ENCODE assay signal across 12 cellular contexts in genomic region chrX:151902813-151903591, GRCh38. TPM values are rescaled to one million over a fixed set of nuclear protein-coding genes. Genes with fewer than 3 reads are reported as not detected.
DNase-seq lines count a peak whose midpoint lies in the region; ATAC-seq, FAIRE-seq and TF ChIP-seq lines count a peak whose summit lies in the region.
"Had no signal": no experiment of that assay in that cellular context is flagged by ENCODE, and none has a peak within 500 bp of the region (broad histone marks: within the 10 kb centered on the region; RNA-seq: fewer than 3 reads in every experiment).

No MANE protein-coding gene starts in this region.

- H3K4me3 ChIP-seq in upper lobe of left lung, result no peak overlapping the region

- H3K27ac ChIP-seq in upper lobe of left lung (peak overlapping the region in 1 of 4 donors; percentile 6), caudate nucleus (ENCODE audit: low read depth, low read length) (no peak overlapping the region)

- CTCF ChIA-PET in MCF 10A (lab: Yijun Ruan, JAX), result interaction anchor here (0.6 kb wide), 1 partner anchor 304 kb away, joined by 3 read pairs; no protein-coding TSS in a partner anchor

- no peaks in the 10 kb centered on the region for H3K27me3 ChIP-seq in upper lobe of left lung

- no peaks in the 10 kb centered on the region for H3K36me3 Mint-ChIP-seq in MCF 10A (ENCODE audit: insufficient read depth, unreplicated experiment)
- no peaks in the 10 kb centered on the region for H3K36me3 Mint-ChIP-seq in T-helper 17 cell (ENCODE audit: low read depth)
- H3K36me3 Mint-ChIP-seq: activated naive CD4-positive, alpha-beta T cell treated with anti-CD3 and anti-CD28 coated beads, Interleukin-2, amount 50 U/mL, for 24 hours had no signal

- H3K9me3 ChIP-seq in upper lobe of left lung, result no peaks in the 10 kb centered on the region
- H3K9me3 ChIP-seq in T-helper 17 cell (ENCODE audit: control insufficient read depth, low read length, poor library complexity, severe bottlenecking), result no peaks in the 10 kb centered on the region

- H3K9me3 Mint-ChIP-seq in MCF 10A (ENCODE audit: unreplicated experiment), result no peaks in the 10 kb centered on the region
- H3K9me3 Mint-ChIP-seq: activated naive CD4-positive, alpha-beta T cell treated with anti-CD3 and anti-CD28 coated beads, Interleukin-2, amount 50 U/mL, for 24 hours had no signal

- no peak for FAIRE-seq in HTR-8/SVneo (lab: Jason Lieb, UNC)

- 57 to 69% methylated on average over 4 to 6 of the region's 6 CpGs for WGBS in upper lobe of left lung, 2 donors

- TF ChIP-seq CTCF in MCF 10A (IDR thresholded peaks at IDR 0.05; ENCODE audit: unreplicated experiment) (no peak), upper lobe of left lung (IDR thresholded peaks at IDR 0.05) (no peak)

- H3K27me3 Mint-ChIP-seq in MCF 10A (ENCODE audit: insufficient read depth, unreplicated experiment) (no peaks in the 10 kb centered on the region), T-helper 17 cell (no peaks in the 10 kb centered on the region)
- H3K27me3 Mint-ChIP-seq: activated naive CD4-positive, alpha-beta T cell treated with anti-CD3 and anti-CD28 coated beads, Interleukin-2, amount 50 U/mL, for 24 hours had no signal

- POLR2A ChIA-PET in MCF 10A (lab: Yijun Ruan, JAX), result interaction anchor here (0.6 to 1.5 kb wide), 2 partner anchors 32 to 64 kb away, joined by 4 to 6 read pairs; no protein-coding TSS in a partner anchor

- H3K36me3 ChIP-seq in upper lobe of left lung, result no peaks in the 10 kb centered on the region

- H3K4me3 Mint-ChIP-seq in MCF 10A (ENCODE audit: unreplicated experiment), result no peak overlapping the region
- H3K4me3 Mint-ChIP-seq in T-helper 17 cell, result no peak overlapping the region
- H3K4me3 Mint-ChIP-seq: activated naive CD4-positive, alpha-beta T cell treated with anti-CD3 and anti-CD28 coated beads, Interleukin-2, amount 50 U/mL, for 24 hours had no signal

- no peak for TF ChIP-seq EP300 in upper lobe of left lung (IDR thresholded peaks at IDR 0.05)

- DNase-seq in HTR-8/SVneo (ENCODE audit: insufficient read length, low spot score) (peak; percentile 33), MCF 10A (ENCODE audit: unreplicated experiment) (peak; percentile 88), left colon (peak in 1 of 2 donors; percentile 52), upper lobe of left lung (no peak), caudate nucleus (lab: John Stamatoyannopoulos, UW) (no peak), T-helper 17 cell (no peak), NCI-H128 (lab: John Stamatoyannopoulos, UW; ENCODE audit: unreplicated experiment) (no peak)
- DNase-seq: NCI-H1694; stimulated activated CD4-positive, alpha-beta T cell treated with anti-CD3 and anti-CD28 coated beads, Interleukin-1b, Interleukin-23, amount 100 ng/mL, for 48 hours had no signal

- H3K4me1 Mint-ChIP-seq in MCF 10A (ENCODE audit: insufficient read depth, unreplicated experiment) (peaks cover 6% of the 10 kb centered on the region), T-helper 17 cell (no peaks in the 10 kb centered on the region)
- H3K4me1 Mint-ChIP-seq: activated naive CD4-positive, alpha-beta T cell treated with anti-CD3 and anti-CD28 coated beads, Interleukin-2, amount 50 U/mL, for 24 hours had no signal

- intact Hi-C loops in MCF 10A (cut with micrococcal nuclease) (no loop called here), left colon (cut with DNase I, micrococcal nuclease) (no loop called here)

- no peaks in the 10 kb centered on the region for H3K4me1 ChIP-seq in upper lobe of left lung

- ATAC-seq in left colon, result peak; percentile 97
- ATAC-seq in upper lobe of left lung (ENCODE audit: low FRiP score in 2 of 2), result peak; percentile 60 to 91
- ATAC-seq in HG03439 (IDR thresholded peaks at IDR 0.05; ENCODE audit: unreplicated experiment), result no peak
- ATAC-seq in T-helper 17 cell, result no peak

- BruUV-seq in MCF 10A (replicated peaks; lab: Mats Ljungman, UMichigan), result no TSS peak

- no peak for TF ChIP-seq POLR2A in upper lobe of left lung (IDR thresholded peaks at IDR 0.05)

- H3K27ac Mint-ChIP-seq in MCF 10A (ENCODE audit: low read depth, unreplicated experiment), result no peak overlapping the region
- H3K27ac Mint-ChIP-seq in T-helper 17 cell, result no peak overlapping the region
- H3K27ac Mint-ChIP-seq: activated naive CD4-positive, alpha-beta T cell treated with anti-CD3 and anti-CD28 coated beads, Interleukin-2, amount 50 U/mL, for 24 hours had no signal

RNA-seq across cellular contexts. Expression of gene MAGEA4, which starts 9.7 kb away (rescaled TPM):
- total RNA-seq in MCF 10A (2022) (not detected in 2 replicates), left colon (not detected), upper lobe of left lung (not detected), T-helper 17 cell (not detected)
- total RNA-seq: T-helper 1 cell treated with Interleukin-12 subunit alpha and Interleukin-12 subunit beta and Interleukin-4 antibody, amounts not matched to agents 30 ng/mL and 1 ng/mL, for 36 hours had no signal

Comparison
In these comparisons a context has a peak if more than half of its experiments do, and no peak if none do; other contexts are left out.
1. DNase-seq: peak in HTR-8/SVneo (single experiment) and MCF 10A (single experiment); none in upper lobe of left lung (0 of 2), caudate nucleus (0 of 61), T-helper 17 cell (0 of 3) and NCI-H128 (single experiment).
2. ATAC-seq: peak in left colon (single experiment) and upper lobe of left lung (2 of 2); none in HG03439 (single experiment) and T-helper 17 cell (single experiment).